19 cellular contexts compared by ENCODE assay signal in the genomic region with DNA sequence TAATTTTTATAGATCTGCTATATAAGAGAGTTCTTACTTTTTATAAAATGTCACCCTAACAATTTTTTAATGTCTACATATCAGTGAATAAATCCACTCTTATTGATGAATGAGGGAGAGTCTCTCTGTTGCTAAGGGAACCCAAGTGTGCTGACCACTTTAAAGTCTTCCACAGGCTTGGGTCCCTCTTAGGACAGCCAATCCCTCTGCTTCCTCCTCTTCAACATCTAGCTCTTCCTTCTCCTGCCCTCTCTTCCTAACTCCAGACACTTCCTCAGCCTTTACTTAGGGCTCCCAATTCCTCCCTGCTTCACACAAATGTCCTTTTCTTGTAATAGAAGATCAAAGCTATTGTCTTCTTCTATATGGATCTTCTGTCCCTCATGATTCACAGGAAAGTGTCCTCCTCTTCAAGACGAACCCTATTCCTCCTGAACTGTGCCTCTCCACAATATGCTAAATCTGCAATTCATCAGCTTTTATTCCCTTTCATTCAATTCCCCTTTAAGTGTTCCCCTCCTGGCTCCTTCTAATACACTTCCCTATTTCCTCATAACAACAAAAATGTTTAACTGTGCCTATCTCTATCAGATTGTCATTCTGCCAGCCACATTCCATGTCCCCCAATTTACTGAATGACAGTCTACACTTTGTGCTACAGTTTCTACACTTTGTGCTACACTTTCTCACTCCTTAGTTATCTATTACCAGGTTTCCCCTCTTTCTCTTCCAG. TPM values are rescaled to one million over a fixed set of nuclear protein-coding genes. Genes with fewer than 3 reads are reported as not detected.
A peak's percentile ranks its signal among the peaks of the same experiment; 100 is the strongest.
DNase-seq lines count a peak whose midpoint lies in the region; ATAC-seq and TF ChIP-seq lines count a peak whose summit lies in the region.
"Had no signal": no experiment of that assay in that cellular context is flagged by ENCODE, and none has a peak within 500 bp of the region (broad histone marks: within the 10 kb centered on the region; RNA-seq: fewer than 3 reads in every experiment).

No MANE protein-coding gene starts in this region.

- H3K9ac ChIP-seq in mesendoderm (ENCODE audit: low read length), result no peak overlapping the region
- H3K9ac ChIP-seq: BLaER1 treated with 17β-estradiol and CSF1 and Interleukin-3, amounts not matched to agents 10 nM and 100 nM had no signal

- H3K4me2 ChIP-seq in mesendoderm (ENCODE audit: low read length), result no peak overlapping the region

- DNase-seq in left ventricle myocardium inferior, result no peak
- no peak for DNase-seq in heart left ventricle
- DNase-seq in SJSA1 (ENCODE audit: low read depth in 1 of 2, low spot score in 2 of 2), result no peak
- DNase-seq in esophagus muscularis mucosa (ENCODE audit: extremely low spot score), result no peak
- no peak for DNase-seq in mesendoderm
- DNase-seq in NCI-H524 treated with DMSO at 0.1 percent for 48 hours (lab: John Stamatoyannopoulos, UW), result no peak
- no peak for DNase-seq in NCI-H1694 (lab: John Stamatoyannopoulos, UW)
- DNase-seq: activated CD4-positive, alpha-beta T cell treated with anti-CD3 and anti-CD28 coated beads for 1 hour; activated naive CD4-positive, alpha-beta T cell treated with Interleukin-2 at 50 U/mL for 16 hours; amygdala; HCEC 1CT; Karpas-422; left ventricle myocardium superior; NCI-H2107; nephron progenitor cell; substantia nigra had no signal

- no peak overlapping the region for H4K5ac ChIP-seq in mesendoderm (ENCODE audit: low read length)

- no peak overlapping the region for H3K4ac ChIP-seq in mesendoderm (ENCODE audit: low read depth, low read length)

- H3K18ac ChIP-seq in mesendoderm (ENCODE audit: low read length), result no peak overlapping the region

- H3K4me1 ChIP-seq in left ventricle myocardium inferior (peaks cover 89% of the 10 kb centered on the region), heart left ventricle (peaks cover 0 to 74% (median 39%) of the 10 kb centered on the region in 12 donors), SJSA1 (replicated peaks) (peaks cover 41% of the 10 kb centered on the region), esophagus muscularis mucosa (peaks cover 53 to 77% (median 63%) of the 10 kb centered on the region in 4 donors), mesendoderm (ENCODE audit: control insufficient read depth, low read depth, low read length) (no peaks in the 10 kb centered on the region)

- no peak overlapping the region for H4K8ac ChIP-seq in mesendoderm (ENCODE audit: low read depth, low read length)

- no peak overlapping the region for H3K56ac ChIP-seq in mesendoderm (ENCODE audit: low read length)

- ATAC-seq in heart left ventricle (no peak), GM18909 (IDR thresholded peaks at IDR 0.05; ENCODE audit: poor library complexity, unreplicated experiment) (no peak)

- no peaks in the 10 kb centered on the region for H3K9me3 ChIP-seq in left ventricle myocardium inferior (replicated peaks)
- no peaks in the 10 kb centered on the region for H3K9me3 ChIP-seq in heart left ventricle
- no peaks in the 10 kb centered on the region for H3K9me3 ChIP-seq in SJSA1 (replicated peaks)
- no peaks in the 10 kb centered on the region for H3K9me3 ChIP-seq in esophagus muscularis mucosa
- H3K9me3 ChIP-seq: BLaER1 treated with 17β-estradiol and CSF1 and Interleukin-3, amounts not matched to agents 10 nM and 100 nM had no signal

- WGBS in heart left ventricle, 4 donors, result 46 to 62% (median 59%) methylated on average over 1 of the region's 1 CpG
- 53% methylated on average over 1 of the region's 1 CpG for WGBS in esophagus muscularis mucosa
- WGBS in mesendoderm (ENCODE audit: extremely low coverage, insufficient coverage, low lambda C conversion rate), result no CpG with 5 or more reads among the region's 1 CpG

- no peaks in the 10 kb centered on the region for H3K79me2 ChIP-seq in mesendoderm (ENCODE audit: control insufficient read depth, insufficient read depth, low read length)

- H3K27me3 ChIP-seq in left ventricle myocardium inferior (ENCODE audit: low read depth), result no peaks in the 10 kb centered on the region
- H3K27me3 ChIP-seq in heart left ventricle, result no peaks in the 10 kb centered on the region
- no peaks in the 10 kb centered on the region for H3K27me3 ChIP-seq in SJSA1 (replicated peaks)
- no peaks in the 10 kb centered on the region for H3K27me3 ChIP-seq in esophagus muscularis mucosa
- H3K27me3 ChIP-seq in mesendoderm (ENCODE audit: insufficient read depth, low read length, poor library complexity), result no peaks in the 10 kb centered on the region
- H3K27me3 ChIP-seq: BLaER1 treated with 17β-estradiol and CSF1 and Interleukin-3, amounts not matched to agents 10 nM and 100 nM; cardiac muscle cell had no signal

- H3K79me1 ChIP-seq in mesendoderm (ENCODE audit: low read length), result peaks cover 3% of the 10 kb centered on the region

- H2BK15ac ChIP-seq in mesendoderm (replicated peaks; ENCODE audit: low read depth), result no peak overlapping the region

- no peak for TF ChIP-seq EP300 in esophagus muscularis mucosa (IDR thresholded peaks at IDR 0.05)

- no peak overlapping the region for H3K4me3 ChIP-seq in left ventricle myocardium inferior
- H3K4me3 ChIP-seq in heart left ventricle, result no peak overlapping the region
- no peak overlapping the region for H3K4me3 ChIP-seq in SJSA1
- no peak overlapping the region for H3K4me3 ChIP-seq in esophagus muscularis mucosa
- H3K4me3 ChIP-seq in mesendoderm (ENCODE audit: low read length), result no peak overlapping the region
- H3K4me3 ChIP-seq: BLaER1 treated with 17β-estradiol and CSF1 and Interleukin-3, amounts not matched to agents 10 nM and 100 nM; cardiac muscle cell had no signal

- H2AK5ac ChIP-seq in mesendoderm (ENCODE audit: low read length), result no peak overlapping the region

- no peaks in the 10 kb centered on the region for H3K36me3 ChIP-seq in left ventricle myocardium inferior
- no peaks in the 10 kb centered on the region for H3K36me3 ChIP-seq in heart left ventricle
- peaks cover 27% of the 10 kb centered on the region for H3K36me3 ChIP-seq in SJSA1
- no peaks in the 10 kb centered on the region for H3K36me3 ChIP-seq in esophagus muscularis mucosa
- no peaks in the 10 kb centered on the region for H3K36me3 ChIP-seq in mesendoderm (ENCODE audit: control insufficient read depth, insufficient read depth, low read length)
- H3K36me3 ChIP-seq: cardiac muscle cell had no signal

- H2BK120ac ChIP-seq in mesendoderm (ENCODE audit: low read depth, low read length), result no peak overlapping the region

- intact Hi-C loops in left ventricle myocardium inferior (cut with micrococcal nuclease) (no loop called here), heart left ventricle (cut with DNase I) (loop anchor here in 2 of 10 donors (5.0 kb wide), 1 partner anchor 34 kb away; no protein-coding TSS in a partner anchor), esophagus muscularis mucosa (cut with DNase I) (loop anchor here (5.0 kb wide), 1 partner anchor 34 kb away; no protein-coding TSS in a partner anchor)

- H3K23ac ChIP-seq in mesendoderm (ENCODE audit: low read length), result no peak overlapping the region

- H2BK5ac ChIP-seq in mesendoderm (ENCODE audit: low read length), result no peak overlapping the region

- peak overlapping the region; percentile 77 for H3K27ac ChIP-seq in left ventricle myocardium inferior (replicated peaks)
- H3K27ac ChIP-seq in heart left ventricle, result peak overlapping the region in 3 of 12 donors; percentile 14 to 43 (median 28)
- H3K27ac ChIP-seq in SJSA1, result peak overlapping the region; percentile 34; the same call in 1 of the 2 replicates
- peak overlapping the region in 3 of 4 donors; percentile 38 to 71 (median 58) for H3K27ac ChIP-seq in esophagus muscularis mucosa (replicated peaks in 1 of 4)
- H3K27ac ChIP-seq in mesendoderm (ENCODE audit: low read depth, low read length), result no peak overlapping the region

- TF ChIP-seq CTCF in left ventricle myocardium inferior (IDR thresholded peaks at IDR 0.05; ENCODE audit: borderline replicate concordance), result no peak
- no peak for TF ChIP-seq CTCF in heart left ventricle (IDR thresholded peaks at IDR 0.05)
- no peak for TF ChIP-seq CTCF in esophagus muscularis mucosa (IDR thresholded peaks at IDR 0.05)

- TF ChIP-seq POLR2A in heart left ventricle (IDR thresholded peaks at IDR 0.05), result no peak
- TF ChIP-seq POLR2A in esophagus muscularis mucosa (IDR thresholded peaks at IDR 0.05; ENCODE audit: low read depth), result no peak

RNA-seq across cellular contexts. Expression of a gene that starts 37.7 kb away (rescaled TPM):
- total RNA-seq in left ventricle myocardium inferior (16.5 TPM), heart left ventricle (10 to 100 TPM; 11.9 to 40.5 (median 20.8) TPM), esophagus muscularis mucosa (10 to 100 TPM; 22.2 to 45.4 (median 36.4) TPM)
- polyA plus RNA-seq in heart left ventricle, result 1 to 10 TPM; 2.2 to 7.5 TPM
- 126 and 136 TPM in 2 replicates for total RNA-seq in SJSA1 (2014; rRNA removed; shearing (Covaris generic))
- 10.9 TPM for polyA plus RNA-seq in mesendoderm (2013, experiment 1 of 2)
- polyA plus RNA-seq in mesendoderm (2013, experiment 2 of 2), result 9.9 TPM
